Comparison of ENCODE assay signal across 8 cellular contexts in genomic region chr15:57640935-57641682, GRCh38. TPM values are rescaled to one million over a fixed set of nuclear protein-coding genes. Genes with fewer than 3 reads are reported as not detected.
DNase-seq lines count a peak whose midpoint lies in the region; ATAC-seq and TF ChIP-seq lines count a peak whose summit lies in the region.

No MANE protein-coding gene starts in this region.

- no peaks in the 10 kb centered on the region for H3K9me3 Mint-ChIP-seq in activated naive CD4-positive, alpha-beta T cell treated with anti-CD3 and anti-CD28 coated beads, Interleukin-2, amount 50 U/mL, for 72 hours

- H3K27me3 ChIP-seq in mesenchymal stem cell (ENCODE audit: control insufficient read depth in 1 of 2, insufficient read depth in 1 of 2, low read length in 2 of 2) = no peaks in the 10 kb centered on the region

- H4K91ac ChIP-seq in mesenchymal stem cell (ENCODE audit: low read length) = no peak overlapping the region

- H3K4me3 ChIP-seq in NB4 (ENCODE audit: low read depth, low read length) (no peak overlapping the region), mesenchymal stem cell (ENCODE audit: insufficient read depth in 1 of 2, low read depth in 1 of 2, low read length in 2 of 2) (no peak overlapping the region)

- peak; percentile 58 to 63 for ATAC-seq in activated naive CD4-positive, alpha-beta T cell treated with anti-CD3 and anti-CD28 coated beads, Interleukin-2, amount 50 U/mL, for 72 hours
- ATAC-seq in GM21526 (IDR thresholded peaks at IDR 0.05; ENCODE audit: low FRiP score, unreplicated experiment) = no peak
- no peak for ATAC-seq in GM21529 (IDR thresholded peaks at IDR 0.05; ENCODE audit: unreplicated experiment)

- no peak overlapping the region for H3K23ac ChIP-seq in mesenchymal stem cell (ENCODE audit: low read length in 2 of 2)

- H3K27ac ChIP-seq in mesenchymal stem cell (ENCODE audit: low read length, poor library complexity, severe bottlenecking) = no peak overlapping the region

- H3K79me1 ChIP-seq in mesenchymal stem cell (replicated peaks; ENCODE audit: low read length, poor library complexity, severe bottlenecking) = no peaks in the 10 kb centered on the region

- H3K9me3 ChIP-seq in mesenchymal stem cell (ENCODE audit: control insufficient read depth, low read length) = no peaks in the 10 kb centered on the region

- H3K4me2 ChIP-seq in mesenchymal stem cell (ENCODE audit: low read length, poor library complexity, severe bottlenecking) = no peak overlapping the region

- TF ChIP-seq CTCF in NB4 (IDR thresholded peaks at IDR 0.05; ENCODE audit: low read depth, low read length) = peak; percentile 54

- no peak for TF ChIP-seq POLR2A in NB4 (IDR thresholded peaks at IDR 0.05; ENCODE audit: extremely low read depth, insufficient read length)

- H3K36me3 Mint-ChIP-seq in activated naive CD4-positive, alpha-beta T cell treated with anti-CD3 and anti-CD28 coated beads, Interleukin-2, amount 50 U/mL, for 72 hours = no peaks in the 10 kb centered on the region

- H3K18ac ChIP-seq in mesenchymal stem cell (ENCODE audit: low read depth in 1 of 2, low read length in 2 of 2) = no peak overlapping the region

- H2BK12ac ChIP-seq in mesenchymal stem cell (ENCODE audit: low read length in 2 of 2) = no peak overlapping the region

- no peak overlapping the region for H3K14ac ChIP-seq in mesenchymal stem cell (ENCODE audit: low read length in 2 of 2)

- H2BK120ac ChIP-seq in mesenchymal stem cell (ENCODE audit: low read depth, low read length) = no peak overlapping the region

- no peak overlapping the region for H3K9ac ChIP-seq in mesenchymal stem cell (ENCODE audit: low read length)

- peaks cover 2% of the 10 kb centered on the region for H3K4me1 ChIP-seq in mesenchymal stem cell (ENCODE audit: control insufficient read depth, insufficient read depth, low read depth, low read length)

- 48% methylated on average over 7 of the region's 8 CpGs for WGBS in mesenchymal stem cell

- H2BK5ac ChIP-seq in mesenchymal stem cell (ENCODE audit: low read depth, low read length, poor library complexity, severe bottlenecking) = no peak overlapping the region

- no peak overlapping the region for H3K4ac ChIP-seq in mesenchymal stem cell (ENCODE audit: low read depth in 1 of 2, low read length in 2 of 2)

- no peak overlapping the region for H2AFZ ChIP-seq in mesenchymal stem cell (ENCODE audit: low read depth, low read length)

- in situ Hi-C loops in T47D (cut with HindIII; ENCODE audit: low pct_unique_long_range_greater_than_20kb, low sequenced_read_pairs) = no loop called here

- H2BK15ac ChIP-seq in mesenchymal stem cell (ENCODE audit: low read depth, poor library complexity, severe bottlenecking) = no peak overlapping the region

- no peak overlapping the region for H2AK5ac ChIP-seq in mesenchymal stem cell (ENCODE audit: low read length, severe bottlenecking)

- H3K27ac Mint-ChIP-seq in activated naive CD4-positive, alpha-beta T cell treated with anti-CD3 and anti-CD28 coated beads, Interleukin-2, amount 50 U/mL, for 72 hours = no peak overlapping the region

- no peaks in the 10 kb centered on the region for H3K36me3 ChIP-seq in mesenchymal stem cell (ENCODE audit: control insufficient read depth in 1 of 2, insufficient read depth in 2 of 2, low read depth in 1 of 2, low read length in 2 of 2)

- peak in 1 of 2 donors; percentile 10 for DNase-seq in activated naive CD4-positive, alpha-beta T cell treated with anti-CD3 and anti-CD28 coated beads, Interleukin-2, amount 50 U/mL, for 72 hours (ENCODE audit: low spot score in 2 of 2)
- no peak for DNase-seq in activated naive CD4-positive, alpha-beta T cell (lab: John Stamatoyannopoulos, UW)
- DNase-seq in NB4 (ENCODE audit: low read depth) = peak; percentile 34
- peak; percentile 19 to 42 for DNase-seq in T47D (ENCODE audit: low read depth in 1 of 2, low spot score in 1 of 2)
- peak; percentile 13 for DNase-seq in mesenchymal stem cell
- no peak for DNase-seq in UCSD-AML1 (lab: John Stamatoyannopoulos, UW; ENCODE audit: unreplicated experiment)

- H4K8ac ChIP-seq in mesenchymal stem cell (ENCODE audit: low read length) = no peak overlapping the region

RNA-seq across cellular contexts. Expression of gene MYZAP, which starts 49.4 kb away (rescaled TPM):
- under 1 TPM in 1 of 2 donors, not detected in 1; 0.20 TPM for total RNA-seq in activated naive CD4-positive, alpha-beta T cell treated with anti-CD3 and anti-CD28 coated beads, Interleukin-2, amount 50 U/mL, for 72 hours
- polyA plus RNA-seq in mesenchymal stem cell (2013, experiment 1 of 2) = 0.08 TPM
- not detected for polyA plus RNA-seq in mesenchymal stem cell (2013, experiment 2 of 2)

Comparison
In these comparisons a context has a peak if more than half of its experiments do, and no peak if none do; other contexts are left out.
1. ATAC-seq: peak in activated naive CD4-positive, alpha-beta T cell treated with anti-CD3 and anti-CD28 coated beads, Interleukin-2, amount 50 U/mL, for 72 hours (2 of 2); none in GM21526 (single experiment) and GM21529 (single experiment).
2. DNase-seq: peak in NB4 (single experiment), T47D (2 of 2) and mesenchymal stem cell (single experiment); none in activated naive CD4-positive, alpha-beta T cell (0 of 4) and UCSD-AML1 (single experiment).